Comparison of ENCODE assay signal across 8 cellular contexts in the genomic region with DNA sequence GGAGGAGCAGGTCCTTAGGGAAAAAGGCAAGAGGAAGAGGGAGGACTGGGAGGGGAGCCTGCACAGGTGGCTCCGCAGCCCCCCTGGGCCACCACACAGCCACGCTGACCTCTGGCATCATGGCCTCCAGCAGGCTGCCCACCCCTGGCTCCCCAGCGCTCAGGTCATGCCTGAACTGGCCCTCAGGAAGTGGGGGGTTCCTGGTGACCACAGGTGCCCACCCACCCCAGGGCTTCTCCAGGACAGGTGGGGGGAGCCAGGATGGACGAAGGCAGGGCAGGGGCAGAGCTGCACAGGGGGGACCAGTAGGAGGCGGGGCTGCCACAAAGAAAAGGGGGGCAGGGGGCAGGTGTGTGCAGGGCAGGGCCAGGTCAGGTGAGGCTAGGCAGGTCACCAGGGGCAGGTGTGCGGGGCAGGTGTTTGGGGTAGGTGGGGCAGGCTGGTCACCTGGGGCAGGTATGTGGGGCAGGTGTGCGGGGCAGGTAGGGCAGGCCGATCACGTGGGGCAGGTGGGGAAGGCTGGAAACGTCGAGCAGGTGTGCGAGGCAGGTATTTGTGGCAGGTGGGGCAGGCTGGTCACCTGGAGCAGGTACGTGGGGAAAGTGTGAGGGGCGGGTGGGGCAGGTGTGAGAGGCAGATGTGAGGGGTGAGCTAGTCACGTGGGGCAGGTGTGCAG. TPM values are rescaled to one million over a fixed set of nuclear protein-coding genes. Genes with fewer than 3 reads are reported as not detected.
DNase-seq lines count a peak whose midpoint lies in the region; TF ChIP-seq lines count a peak whose summit lies in the region.

No MANE protein-coding gene starts in this region.

- peak overlapping the region; percentile 92 for H3K18ac ChIP-seq in neuronal stem cell (ENCODE audit: low read length)

- H3K4me1 ChIP-seq in neuronal stem cell (ENCODE audit: control insufficient read depth in 2 of 2, insufficient read depth in 1 of 2, low read depth in 1 of 2, low read length in 2 of 2) = peaks cover 13 to 29% of the 10 kb centered on the region in 2 donors

- no peak overlapping the region for H4K8ac ChIP-seq in neuronal stem cell (ENCODE audit: low read depth, low read length)

- peak overlapping the region; percentile 73 for H2BK12ac ChIP-seq in neuronal stem cell (ENCODE audit: low read length)

- no CpG with 5 or more reads among the region's 15 CpGs for WGBS in neuronal stem cell (ENCODE audit: extremely low coverage in 2 of 2, insufficient read length in 2 of 2, insufficient replicate concordance in 1 of 2), 2 donors

- H2AK5ac ChIP-seq in neuronal stem cell (ENCODE audit: low read depth, low read length) = peak overlapping the region; percentile 97

- no peak overlapping the region for H4K91ac ChIP-seq in neuronal stem cell (ENCODE audit: low read depth, low read length, poor library complexity)

- H3K4ac ChIP-seq in neuronal stem cell (ENCODE audit: low read length) = peak overlapping the region; percentile 84

- peak overlapping the region; percentile 81 for H3K9ac ChIP-seq in neuronal stem cell (ENCODE audit: low read depth, low read length, poor library complexity)

- peak overlapping the region; percentile 91 for H2BK120ac ChIP-seq in neuronal stem cell (ENCODE audit: low read depth, low read length)

- H3K36me3 ChIP-seq in neuronal stem cell (replicated peaks in 1 of 2; ENCODE audit: control insufficient read depth in 2 of 2, insufficient read depth in 2 of 2, low read length in 2 of 2) = peaks cover 8 to 21% of the 10 kb centered on the region in 2 donors

- H3K27me3 ChIP-seq in neuronal stem cell (ENCODE audit: control insufficient read depth in 3 of 3, insufficient read depth in 3 of 3, low read depth in 1 of 3, low read length in 3 of 3) = no peaks in the 10 kb centered on the region

- H2BK15ac ChIP-seq in neuronal stem cell (ENCODE audit: low read length) = peak overlapping the region; percentile 67

- peak overlapping the region; percentile 71 for H3K14ac ChIP-seq in neuronal stem cell (ENCODE audit: low read length)

- H3K79me1 ChIP-seq in neuronal stem cell (ENCODE audit: low read depth, low read length) = peaks cover 18% of the 10 kb centered on the region

- no peak overlapping the region for H2AFZ ChIP-seq in neuronal stem cell (ENCODE audit: low read length)

- peak overlapping the region; percentile 94 for H3K23ac ChIP-seq in neuronal stem cell (ENCODE audit: low read depth, low read length, poor library complexity)

- H3K9me3 ChIP-seq in neuronal stem cell (replicated peaks in 1 of 2; ENCODE audit: control insufficient read depth in 2 of 2, insufficient read depth in 1 of 2, low read depth in 1 of 2, low read length in 2 of 2) = no peaks in the 10 kb centered on the region

- H3K27ac ChIP-seq in neuronal stem cell (replicated peaks; ENCODE audit: low read length) = no peak overlapping the region

- TF ChIP-seq CTCF in cardiac fibroblast (IDR thresholded peaks at IDR 0.05; ENCODE audit: low read depth, low read length) = no peak

- peak overlapping the region; percentile 53 for H2BK5ac ChIP-seq in neuronal stem cell (ENCODE audit: low read length)

- H3K4me3 ChIP-seq in cardiac fibroblast (replicated peaks in 1 of 2; ENCODE audit: low read depth in 2 of 2, low read length in 2 of 2) (peak overlapping the region; percentile 33 to 80), neuronal stem cell (ENCODE audit: low read length in 2 of 2) (peak overlapping the region; percentile 70 to 81)

- H3K4me2 ChIP-seq in neuronal stem cell (ENCODE audit: insufficient read depth, low read length, poor library complexity, severe bottlenecking) = peak overlapping the region; percentile 71

- peak; percentile 82 for DNase-seq in COLO668 (lab: John Stamatoyannopoulos, UW; ENCODE audit: unreplicated experiment)
- DNase-seq in NCI-H1105 treated with DMSO at 0.1 percent for 48 hours (lab: John Stamatoyannopoulos, UW) = peak; percentile 80
- no peak for DNase-seq in cardiac fibroblast (ENCODE audit: low read depth in 2 of 2)
- no peak for DNase-seq in neuronal stem cell (ENCODE audit: low spot score)
- DNase-seq in NK-92 (lab: John Stamatoyannopoulos, UW; ENCODE audit: unreplicated experiment) = no peak
- no peak for DNase-seq in stimulated activated CD8-positive, alpha-beta memory T cell treated with anti-CD3 and anti-CD28 coated beads, Interleukin-4, amount 100 ng/mL, for 48 hours
- no peak for DNase-seq in HT-29 (ENCODE audit: low spot score)
- DNase-seq in NCI-H1092 (lab: John Stamatoyannopoulos, UW) = no peak

RNA-seq across cellular contexts. Expression of a gene that starts 1.0 kb away (rescaled TPM):
- 37.2 TPM for polyA plus RNA-seq in neuronal stem cell (2013, experiment 1 of 2)
- polyA plus RNA-seq in neuronal stem cell (2013, experiment 2 of 2) = 37.3 TPM
- 77.8 and 139 TPM in 2 replicates for total RNA-seq in HT-29 (2014; rRNA removed; shearing (Covaris generic))

RNA-seq across cellular contexts. Expression of a gene that starts 1.6 kb away (rescaled TPM):
- polyA plus RNA-seq in neuronal stem cell (2013, experiment 1 of 2) = 20.9 TPM
- polyA plus RNA-seq in neuronal stem cell (2013, experiment 2 of 2) = 21.7 TPM
- total RNA-seq in HT-29 (2014; rRNA removed; shearing (Covaris generic)) = 73.6 and 76.8 TPM in 2 replicates

RNA-seq across cellular contexts. Expression of a gene that starts 12.0 kb away (rescaled TPM):
- 6.7 TPM for polyA plus RNA-seq in neuronal stem cell (2013, experiment 1 of 2)
- 6.7 TPM for polyA plus RNA-seq in neuronal stem cell (2013, experiment 2 of 2)
- 473 and 503 TPM in 2 replicates for total RNA-seq in HT-29 (2014; rRNA removed; shearing (Covaris generic))

RNA-seq across cellular contexts. Expression of a gene that starts 53.2 kb away (rescaled TPM):
- 111 TPM for polyA plus RNA-seq in neuronal stem cell (2013, experiment 1 of 2)
- 112 TPM for polyA plus RNA-seq in neuronal stem cell (2013, experiment 2 of 2)
- 669 and 686 TPM in 2 replicates for total RNA-seq in HT-29 (2014; rRNA removed; shearing (Covaris generic))

RNA-seq across cellular contexts. Expression of a gene that starts 57.0 kb away (rescaled TPM):
- 15.1 TPM for polyA plus RNA-seq in neuronal stem cell (2013, experiment 1 of 2)
- 15.5 TPM for polyA plus RNA-seq in neuronal stem cell (2013, experiment 2 of 2)
- 0.34 and 0.92 TPM in 2 replicates for total RNA-seq in HT-29 (2014; rRNA removed; shearing (Covaris generic))

Comparison
In these comparisons a context has a peak if more than half of its experiments do, and no peak if none do; other contexts are left out.
1. DNase-seq: peak in COLO668 (single experiment) and NCI-H1105 treated with DMSO at 0.1 percent for 48 hours (single experiment); none in cardiac fibroblast (0 of 2), neuronal stem cell (single experiment), NK-92 (single experiment), stimulated activated CD8-positive, alpha-beta memory T cell treated with anti-CD3 and anti-CD28 coated beads, Interleukin-4, amount 100 ng/mL, for 48 hours (single experiment), HT-29 (single experiment) and NCI-H1092 (single experiment).